In the genomic region with DNA sequence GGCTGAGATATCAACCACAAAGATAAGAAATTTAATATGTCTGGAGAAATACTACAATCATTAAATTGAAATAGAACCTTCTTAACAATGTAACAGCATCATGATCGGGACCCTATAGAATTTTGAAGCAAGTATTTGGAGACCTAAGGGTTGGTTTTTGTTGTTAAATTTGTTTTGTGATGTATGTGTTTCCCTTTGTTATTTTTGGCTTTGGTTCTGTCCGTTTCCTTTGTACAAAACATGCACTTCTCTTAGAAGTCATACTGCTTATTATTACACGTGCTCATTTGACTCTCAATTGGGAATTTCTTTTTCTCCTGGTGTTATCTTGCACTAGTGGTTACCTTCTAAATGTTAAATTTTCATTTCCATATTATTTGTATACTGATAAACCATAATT, we compare ENCODE assay signal across 25 cellular contexts. TPM values are rescaled to one million over a fixed set of nuclear protein-coding genes. Genes with fewer than 3 reads are reported as not detected.
DNase-seq lines count a peak whose midpoint lies in the region; ATAC-seq and TF ChIP-seq lines count a peak whose summit lies in the region.
"Had no signal": no experiment of that assay in that cellular context is flagged by ENCODE, and none has a peak within 500 bp of the region (broad histone marks: within the 10 kb centered on the region; RNA-seq: fewer than 3 reads in every experiment).

No MANE protein-coding gene starts in this region.

- intact Hi-C loops in heart left ventricle (cut with DNase I) (no loop called here), Right ventricle myocardium superior (cut with DNase I) (no loop called here)

- H3K4me1 ChIP-seq in heart left ventricle (peaks cover 0 to 58% (median 9%) of the 10 kb centered on the region in 12 donors), thoracic aorta (ENCODE audit: control insufficient read depth in 1 of 2, low read depth in 2 of 2) (peaks cover 12 to 65% of the 10 kb centered on the region in 2 donors)
- H3K4me1 ChIP-seq: BLaER1, Caco-2 had no signal

- H3K27me3 ChIP-seq in heart left ventricle (no peaks in the 10 kb centered on the region), thoracic aorta (replicated peaks; ENCODE audit: insufficient read depth) (no peaks in the 10 kb centered on the region)
- H3K27me3 ChIP-seq: BLaER1 had no signal

- peak overlapping the region in 8 of 12 donors; percentile 4 to 28 (median 16) for H3K4me3 ChIP-seq in heart left ventricle
- peak overlapping the region; percentile 27 for H3K4me3 ChIP-seq in thoracic aorta
- H3K4me3 ChIP-seq: BLaER1, GM23338 had no signal

- ATAC-seq in heart left ventricle (no peak), Right ventricle myocardium superior (ENCODE audit: poor library complexity) (no peak), thoracic aorta (ENCODE audit: insufficient number of reproducible peaks, low FRiP score, low read depth) (no peak), HG03457 (IDR thresholded peaks at IDR 0.05; ENCODE audit: unreplicated experiment) (no peak)
- ATAC-seq: GM23338 had no signal

- TF ChIP-seq POLR2A in heart left ventricle (IDR thresholded peaks at IDR 0.05) = no peak

- no peak for TF ChIP-seq CTCF in heart left ventricle (IDR thresholded peaks at IDR 0.05)
- no peak for TF ChIP-seq CTCF in thoracic aorta (IDR thresholded peaks at IDR 0.05)

- 21 to 32% (median 31%) methylated on average over 3 of the region's 3 CpGs for WGBS in heart left ventricle, 4 donors

- H3K36me3 ChIP-seq in heart left ventricle (no peaks in the 10 kb centered on the region), thoracic aorta (no peaks in the 10 kb centered on the region)
- H3K36me3 ChIP-seq: BLaER1 had no signal

- H3K9me3 ChIP-seq in heart left ventricle (no peaks in the 10 kb centered on the region), thoracic aorta (no peaks in the 10 kb centered on the region)
- H3K9me3 ChIP-seq: BLaER1, Caco-2 had no signal

- H3K27ac ChIP-seq in heart left ventricle (peak overlapping the region; percentile 11 to 87 (median 82)), thoracic aorta (peak overlapping the region; percentile 89 to 90)
- H3K27ac ChIP-seq: 22Rv1, BLaER1, RWPE1 had no signal

- DNase-seq in heart left ventricle = no peak
- no peak for DNase-seq in Right ventricle myocardium superior
- DNase-seq in astrocyte of the hippocampus (ENCODE audit: low read depth, low spot score) = peak; percentile 23
- DNase-seq in glomerular endothelial cell (ENCODE audit: extremely low read depth, low read depth, low spot score) = peak; percentile 20
- DNase-seq in thoracic aorta (ENCODE audit: low spot score) = no peak
- no peak for DNase-seq in H4 (ENCODE audit: low spot score)
- no peak for DNase-seq in NK-92 (lab: John Stamatoyannopoulos, UW; ENCODE audit: unreplicated experiment)
- DNase-seq: ACHN; Caco-2; CD4-positive, alpha-beta T cell; DMS 273 treated with DMSO at 0.1 percent for 48 hours; DMS79 treated with DMSO at 0.1 percent for 48 hours; HCEC 1CT; NCI-H1105; NCI-H146; NCI-H2029; NCI-H2227 treated with DMSO at 0.1 percent for 48 hours; NCI-H510A treated with DMSO at 0.1 percent for 48 hours; NCI-H748 treated with DMSO at 0.1 percent for 48 hours; NK-92 treated with Interleukin-12 subunit alpha and Interleukin-12 subunit beta, amount 100 ng/mL, for 24 hours had no signal

RNA-seq across cellular contexts. Expression of a gene that starts 4.0 kb away (rescaled TPM):
- total RNA-seq in heart left ventricle (1,000 to 10,000 TPM; 1,105 to 3,015 (median 1,923) TPM), Right ventricle myocardium superior (2,342 TPM), glomerular endothelial cell (0.18 TPM in 1 of 2 replicates, not detected in the other), thoracic aorta (100 to 1,000 TPM; 382 to 468 TPM)
- 1,000 to 10,000 TPM in 1 of 2 donors, 100 to 1,000 TPM in 1; 974 to 1,338 TPM for polyA plus RNA-seq in heart left ventricle
- 0.60 TPM in 1 of 2 replicates, not detected in the other for total RNA-seq in H4 (2014; rRNA removed; shearing (Covaris generic))
- total RNA-seq: Caco-2; CD4-positive, alpha-beta T cell; GM23338 had no signal

Comparison
In these comparisons a context has a peak if more than half of its experiments do, and no peak if none do; other contexts are left out.
1. DNase-seq: peak in astrocyte of the hippocampus (single experiment) and glomerular endothelial cell (single experiment); none in heart left ventricle (0 of 5), Right ventricle myocardium superior (single experiment), thoracic aorta (single experiment), H4 (single experiment) and NK-92 (single experiment).
2. RNA of a gene that starts 4.0 kb away (total RNA-seq): 2,342 TPM in Right ventricle myocardium superior (single experiment), 1,105 to 3,015 TPM in heart left ventricle and 382 to 468 TPM in thoracic aorta; 0.60 TPM in H4 and 0.18 TPM in glomerular endothelial cell; every median in the first group is over 100 times any median in the second.